Comparison of ENCODE assay signal across 7 cellular contexts in the genomic region with DNA sequence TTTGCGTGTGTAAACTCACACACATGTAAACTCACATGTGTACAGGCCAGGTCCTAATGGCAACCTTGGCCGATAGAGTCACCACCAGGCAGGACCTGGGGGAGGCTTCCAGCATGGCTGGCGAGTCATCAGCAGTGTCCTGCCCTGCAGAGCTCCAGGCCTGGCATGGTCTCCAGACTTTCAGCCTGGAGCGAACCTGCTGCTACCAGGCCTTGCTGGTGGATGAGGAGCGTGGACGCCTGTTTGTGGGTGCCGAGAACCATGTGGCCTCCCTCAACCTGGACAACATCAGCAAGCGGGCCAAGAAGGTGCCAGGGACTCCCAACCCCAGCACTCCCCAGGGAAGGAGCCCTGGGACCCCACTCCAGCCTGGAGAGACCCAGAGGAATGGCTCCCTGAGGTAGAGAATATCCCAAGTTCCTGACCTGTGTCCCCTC. TPM values are rescaled to one million over a fixed set of nuclear protein-coding genes. Genes with fewer than 3 reads are reported as not detected.
DNase-seq lines count a peak whose midpoint lies in the region; ATAC-seq, FAIRE-seq and TF ChIP-seq lines count a peak whose summit lies in the region.
"Had no signal": no experiment of that assay in that cellular context is flagged by ENCODE, and none has a peak within 500 bp of the region (broad histone marks: within the 10 kb centered on the region; RNA-seq: fewer than 3 reads in every experiment).

No MANE protein-coding gene starts in this region.

- H3K36me3 Mint-ChIP-seq in immature natural killer cell, result no peaks in the 10 kb centered on the region

- peaks cover 13 to 14% (median 14%) of the 10 kb centered on the region in 3 donors for H3K27me3 Mint-ChIP-seq in immature natural killer cell (ENCODE audit: low read depth in 3 of 3)

- peak overlapping the region; percentile 54 for H3K4me2 ChIP-seq in skeletal muscle satellite cell (ENCODE audit: low read length)

- no peaks in the 10 kb centered on the region for H3K9me3 Mint-ChIP-seq in immature natural killer cell

- peak; percentile 57 for FAIRE-seq in HTR-8/SVneo (lab: Jason Lieb, UNC)

- DNase-seq in HTR-8/SVneo (ENCODE audit: insufficient read length, low spot score), result peak; percentile 60
- DNase-seq in epithelial cell of esophagus (ENCODE audit: low read depth), result peak; percentile 65
- DNase-seq in DMS114 treated with DMSO at 0.1 percent for 48 hours (lab: John Stamatoyannopoulos, UW; ENCODE audit: unreplicated experiment), result no peak
- no peak for DNase-seq in immature natural killer cell
- DNase-seq: NCI-H2171 treated with DMSO at 0.1 percent for 48 hours had no signal

- H3K4me3 ChIP-seq in epithelial cell of esophagus (ENCODE audit: low read length) (no peak overlapping the region), skeletal muscle satellite cell (ENCODE audit: low read length) (peak overlapping the region; percentile 2)

- H3K9ac ChIP-seq in skeletal muscle satellite cell (ENCODE audit: low read depth, low read length), result peak overlapping the region; percentile 8

- no peak for ATAC-seq in GM19397 (IDR thresholded peaks at IDR 0.05; ENCODE audit: unreplicated experiment)

- H3K4me1 ChIP-seq in skeletal muscle satellite cell (ENCODE audit: control insufficient read depth, insufficient read depth, low read length), result peaks cover 50% of the 10 kb centered on the region

- H3K4me3 Mint-ChIP-seq in immature natural killer cell, result no peak overlapping the region

- no peaks in the 10 kb centered on the region for H3K9me3 ChIP-seq in skeletal muscle satellite cell (replicated peaks; ENCODE audit: low read length)

- no peak for TF ChIP-seq CTCF in epithelial cell of esophagus (IDR thresholded peaks at IDR 0.05; ENCODE audit: insufficient read depth, low read depth, low read length, missing control alignments)

- H3K27ac Mint-ChIP-seq in immature natural killer cell, result no peak overlapping the region

- no peaks in the 10 kb centered on the region for H3K27me3 ChIP-seq in skeletal muscle satellite cell (ENCODE audit: control insufficient read depth, insufficient read depth, low read length)

- no peaks in the 10 kb centered on the region for H3K36me3 ChIP-seq in skeletal muscle satellite cell (ENCODE audit: insufficient read depth, low read length)

- peaks cover 14 to 16% of the 10 kb centered on the region in 2 donors for H3K4me1 Mint-ChIP-seq in immature natural killer cell

RNA-seq across cellular contexts. Expression of a gene that starts 1.0 kb away (rescaled TPM):
- total RNA-seq in skeletal muscle satellite cell (2012; rRNA removed), result 0.51 and 1.5 TPM in 2 replicates
- polyA plus RNA-seq in immature natural killer cell, result not detected

RNA-seq across cellular contexts. Expression of a gene that starts 8.9 kb away (rescaled TPM):
- total RNA-seq in skeletal muscle satellite cell (2012; rRNA removed), result 0.87 TPM in 1 of 2 replicates, not detected in the other
- polyA plus RNA-seq in immature natural killer cell, result not detected

RNA-seq across cellular contexts. Expression of a gene that starts 22.2 kb away (rescaled TPM):
- 135 and 160 TPM in 2 replicates for total RNA-seq in skeletal muscle satellite cell (2012; rRNA removed)
- polyA plus RNA-seq in immature natural killer cell, result 10 to 100 TPM; 38.0 to 54.3 (median 51.3) TPM

RNA-seq across cellular contexts. Expression of a gene that starts 29.2 kb away (rescaled TPM):
- total RNA-seq in skeletal muscle satellite cell (2012; rRNA removed), result 5.1 and 8.5 TPM in 2 replicates
- 1 to 10 TPM; 1.5 to 2.4 (median 2.2) TPM for polyA plus RNA-seq in immature natural killer cell

RNA-seq across cellular contexts. Expression of a gene that starts 29.2 kb away (rescaled TPM):
- 8.1 and 13.5 TPM in 2 replicates for total RNA-seq in skeletal muscle satellite cell (2012; rRNA removed)
- 10 to 100 TPM in 2 of 3 donors, 1 to 10 TPM in 1; 4.7 to 13.4 (median 10.5) TPM for polyA plus RNA-seq in immature natural killer cell

Comparison
In these comparisons a context has a peak if more than half of its experiments do, and no peak if none do; other contexts are left out.
1. DNase-seq: peak in HTR-8/SVneo (single experiment) and epithelial cell of esophagus (single experiment); none in DMS114 treated with DMSO at 0.1 percent for 48 hours (single experiment) and immature natural killer cell (0 of 3).